ENCODE assay signal across 29 cellular contexts in genomic region chr3:6425289-6425820, GRCh38.
"Had no signal": no experiment of that assay in that cellular context is flagged by ENCODE, and none has a peak within 500 bp of the region (broad histone marks: within the 10 kb centered on the region; RNA-seq: fewer than 3 reads in every experiment).

No MANE protein-coding gene starts in this region.

- H3K36me3 Mint-ChIP-seq: stimulated activated effector memory CD8-positive, alpha-beta T cell treated with anti-CD3 and anti-CD28 coated beads, Interleukin-12 subunit alpha, Interleukin-12 subunit beta, amount 100 ng/mL, for 72 hours; stimulated activated memory B cell treated with anti-CD40 and anti-IgM and Interleukin-4, amounts not matched to agents 10 μg/mL and 1 μg/mL and 100 μg/mL, for 72 hours had no signal

- H3K4me1 ChIP-seq: stomach, suprapubic skin, testis, thyroid gland, tibial artery, tibial nerve, transverse colon, upper lobe of left lung, upper lobe of right lung, uterus, vagina had no signal

- DNase-seq: stimulated activated CD4-positive, alpha-beta T cell treated with anti-CD3 and anti-CD28 coated beads, Interleukin-2, amount 100 ng/mL, for 48 hours; stimulated activated CD4-positive, alpha-beta T cell treated with anti-CD3 and anti-CD28 coated beads, Interleukin-4, amount 100 ng/mL, for 1 hour; stimulated activated CD4-positive, alpha-beta T cell treated with anti-CD3 and anti-CD28 coated beads, Interleukin-4, amount 100 ng/mL, for 24 hours; stimulated activated CD4-positive, alpha-beta T cell treated with anti-CD3 and anti-CD28 coated beads, Interleukin-4, amount 100 ng/mL, for 4 hours; stimulated activated CD8-positive, alpha-beta memory T cell treated with anti-CD3 and anti-CD28 coated beads, Interleukin-4, amount 100 ng/mL, for 48 hours; stimulated activated naive B cell treated with anti-CD40 and anti-IgM and Interleukin-4, amounts not matched to agents 10 μg/mL and 1 μg/mL and 100 μg/mL, for 72 hours; stimulated activated naive CD4-positive, alpha-beta T cell; stimulated activated naive CD4-positive, alpha-beta T cell treated with Interleukin-2 at 50 U/mL for 16 hours; stimulated activated naive CD8-positive, alpha-beta T cell treated with anti-CD3 and anti-CD28 coated beads, Interleukin-15, amount 100 ng/mL, for 72 hours; stimulated activated naive CD8-positive, alpha-beta T cell treated with anti-CD3 and anti-CD28 coated beads, Interleukin-15, Interleukin-2, amounts not matched to agents 100 U/mL and 50 U/mL, for 24 hours; stomach; substantia nigra; testis; thyroid gland; tibial artery; transverse colon; trophoblast cell; upper lobe of left lung; upper lobe of right lung; uterus had no signal

- H3K4me3 ChIP-seq: stomach, suprapubic skin, testis, thoracic aorta, thyroid gland, tibial artery, tibial nerve, transverse colon, upper lobe of left lung, upper lobe of right lung, uterus, vagina had no signal

- H3K27ac Mint-ChIP-seq: stimulated activated effector memory CD8-positive, alpha-beta T cell treated with anti-CD3 and anti-CD28 coated beads, Interleukin-12 subunit alpha, Interleukin-12 subunit beta, amount 100 ng/mL, for 72 hours; stimulated activated memory B cell treated with anti-CD40 and anti-IgM and Interleukin-4, amounts not matched to agents 10 μg/mL and 1 μg/mL and 100 μg/mL, for 72 hours; stimulated activated naive B cell treated with anti-CD40 and anti-IgM and Interleukin-4, amounts not matched to agents 10 μg/mL and 1 μg/mL and 100 μg/mL, for 72 hours; stimulated activated naive CD8-positive, alpha-beta T cell treated with anti-CD3 and anti-CD28 coated beads, Interleukin-15, Interleukin-2, amounts not matched to agents 100 ng/mL and 50 ng/mL, for 24 hours; type B pancreatic cell had no signal

- FAIRE-seq: urothelium cell line had no signal

- H3K27me3 Mint-ChIP-seq: stimulated activated memory B cell treated with anti-CD40 and anti-IgM and Interleukin-4, amounts not matched to agents 10 μg/mL and 1 μg/mL and 100 μg/mL, for 72 hours; stimulated activated naive B cell treated with anti-CD40 and anti-IgM and Interleukin-4, amounts not matched to agents 10 μg/mL and 1 μg/mL and 100 μg/mL, for 72 hours; stimulated activated naive CD8-positive, alpha-beta T cell treated with anti-CD3 and anti-CD28 coated beads, Interleukin-15, amount 100 ng/mL, for 72 hours; stimulated activated naive CD8-positive, alpha-beta T cell treated with anti-CD3 and anti-CD28 coated beads, Interleukin-15, Interleukin-2, amounts not matched to agents 100 ng/mL and 50 ng/mL, for 24 hours; type B pancreatic cell had no signal

- H3K4me3 Mint-ChIP-seq: stimulated activated effector memory CD8-positive, alpha-beta T cell treated with anti-CD3 and anti-CD28 coated beads, Interleukin-12 subunit alpha, Interleukin-12 subunit beta, amount 100 ng/mL, for 72 hours; stimulated activated memory B cell treated with anti-CD40 and anti-IgM and Interleukin-4, amounts not matched to agents 10 μg/mL and 1 μg/mL and 100 μg/mL, for 72 hours; stimulated activated naive B cell treated with anti-CD40 and anti-IgM and Interleukin-4, amounts not matched to agents 10 μg/mL and 1 μg/mL and 100 μg/mL, for 72 hours; stimulated activated naive CD8-positive, alpha-beta T cell treated with anti-CD3 and anti-CD28 coated beads, Interleukin-15, amount 100 ng/mL, for 72 hours; stimulated activated naive CD8-positive, alpha-beta T cell treated with anti-CD3 and anti-CD28 coated beads, Interleukin-15, Interleukin-2, amounts not matched to agents 100 ng/mL and 50 ng/mL, for 24 hours; type B pancreatic cell had no signal

- H3K36me3 ChIP-seq: stomach, suprapubic skin, thoracic aorta, thyroid gland, tibial artery, tibial nerve, transverse colon, upper lobe of left lung, upper lobe of right lung, uterus, vagina had no signal

- ATAC-seq: stimulated activated effector memory CD8-positive, alpha-beta T cell treated with anti-CD3 and anti-CD28 coated beads, Interleukin-12 subunit alpha, Interleukin-12 subunit beta, amount 100 ng/mL, for 72 hours; stimulated activated memory B cell treated with anti-CD40 and anti-IgM and Interleukin-4, amounts not matched to agents 10 μg/mL and 1 μg/mL and 100 μg/mL, for 72 hours; stimulated activated naive B cell treated with anti-CD40 and anti-IgM and Interleukin-4, amounts not matched to agents 10 μg/mL and 1 μg/mL and 100 μg/mL, for 72 hours; stimulated activated naive CD8-positive, alpha-beta T cell treated with anti-CD3 and anti-CD28 coated beads, Interleukin-15, amount 100 ng/mL, for 72 hours; stimulated activated naive CD8-positive, alpha-beta T cell treated with anti-CD3 and anti-CD28 coated beads, Interleukin-15, Interleukin-2, amounts not matched to agents 100 U/mL and 50 U/mL, for 24 hours; upper lobe of right lung had no signal

- H3K4me1 Mint-ChIP-seq: stimulated activated effector memory CD8-positive, alpha-beta T cell treated with anti-CD3 and anti-CD28 coated beads, Interleukin-12 subunit alpha, Interleukin-12 subunit beta, amount 100 ng/mL, for 72 hours; stimulated activated memory B cell treated with anti-CD40 and anti-IgM and Interleukin-4, amounts not matched to agents 10 μg/mL and 1 μg/mL and 100 μg/mL, for 72 hours; stimulated activated naive B cell treated with anti-CD40 and anti-IgM and Interleukin-4, amounts not matched to agents 10 μg/mL and 1 μg/mL and 100 μg/mL, for 72 hours; stimulated activated naive CD8-positive, alpha-beta T cell treated with anti-CD3 and anti-CD28 coated beads, Interleukin-15, amount 100 ng/mL, for 72 hours had no signal

- H3K27me3 ChIP-seq: stomach, suprapubic skin, testis, thyroid gland, tibial artery, tibial nerve, transverse colon, upper lobe of left lung, upper lobe of right lung, uterus, vagina had no signal

- H3K27ac ChIP-seq: stomach, suprapubic skin, testis, thoracic aorta, thyroid gland, tibial artery, tibial nerve, transverse colon, upper lobe of left lung, upper lobe of right lung, uterus, vagina had no signal

- H3K9me3 ChIP-seq: testis, thoracic aorta, thyroid gland, upper lobe of right lung, uterus, vagina had no signal
